25 cellular contexts compared by ENCODE assay signal in the genomic region with DNA sequence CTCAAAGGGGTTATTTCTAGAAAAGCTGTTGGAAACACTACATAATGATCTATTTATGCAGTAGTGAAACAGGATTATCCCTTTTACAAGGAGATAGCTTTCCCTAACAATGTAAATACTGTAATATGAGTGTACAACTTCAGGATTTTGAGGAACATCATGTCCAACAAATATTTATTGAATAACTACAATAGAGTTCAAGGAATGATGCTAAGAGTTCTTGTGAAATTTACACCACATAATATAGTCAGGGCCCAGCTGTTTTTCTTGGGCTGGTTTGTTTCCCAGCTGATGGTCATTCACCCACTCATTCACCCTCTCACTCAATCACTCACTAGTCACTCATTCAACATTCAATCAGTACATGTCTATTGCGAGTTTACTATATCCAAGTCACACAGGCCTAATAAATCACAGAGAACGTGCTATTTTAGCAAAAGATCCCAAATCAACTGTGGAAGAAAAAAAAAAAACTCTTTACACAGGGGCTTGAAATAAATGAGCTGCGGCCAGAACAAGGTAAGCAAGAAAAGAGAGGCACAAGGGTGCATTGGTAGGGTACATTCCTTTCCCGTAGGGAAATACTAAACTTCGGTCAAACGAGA. TPM values are rescaled to one million over a fixed set of nuclear protein-coding genes. Genes with fewer than 3 reads are reported as not detected.
A peak's percentile ranks its signal among the peaks of the same experiment; 100 is the strongest.
DNase-seq lines count a peak whose midpoint lies in the region; ATAC-seq, FAIRE-seq and TF ChIP-seq lines count a peak whose summit lies in the region.
"Had no signal": no experiment of that assay in that cellular context is flagged by ENCODE, and none has a peak within 500 bp of the region (broad histone marks: within the 10 kb centered on the region; RNA-seq: fewer than 3 reads in every experiment).

No MANE protein-coding gene starts in this region.

- no peaks in the 10 kb centered on the region for H3K9me3 Mint-ChIP-seq in osteocyte (ENCODE audit: unreplicated experiment)
- H3K9me3 Mint-ChIP-seq: CD8-positive, alpha-beta T cell had no signal

- H3K4me3 Mint-ChIP-seq in osteocyte (ENCODE audit: unreplicated experiment), result no peak overlapping the region
- H3K4me3 Mint-ChIP-seq: CD8-positive, alpha-beta T cell had no signal

- no peak for DNase-seq in A549 (ENCODE audit: low read depth in 1 of 2, low spot score in 1 of 2)
- DNase-seq in MG63, result peak; percentile 25
- peak; percentile 42 for DNase-seq in fibroblast of gingiva (ENCODE audit: low read depth)
- DNase-seq in osteocyte (ENCODE audit: extremely low spot score, unreplicated experiment), result no peak
- no peak for DNase-seq in GM03348 (ENCODE audit: low spot score)
- DNase-seq in KG1 (lab: John Stamatoyannopoulos, UW), result no peak
- no peak for DNase-seq in iPS-NIHi11 (ENCODE audit: low spot score)
- DNase-seq: AML-193; C1 segment of cervical spinal cord; Calu3; CD8-positive, alpha-beta T cell; DMS153; GDM1; KBM-7; MV-4-11; NCI-H1694 treated with DMSO at 0.1 percent for 48 hours; NCI-H2081 treated with DMSO at 0.1 percent for 48 hours; NCI-H2171 treated with DMSO at 0.1 percent for 48 hours; NCI-H526; OCI-M1; SHP77 had no signal

- POLR2A ChIA-PET in A549 (lab: Yijun Ruan, JAX), result no interaction called here

- H3K27me3 Mint-ChIP-seq in osteocyte (ENCODE audit: unreplicated experiment), result no peaks in the 10 kb centered on the region

- H3K36me3 ChIP-seq in MG63, result no peaks in the 10 kb centered on the region

- 74% methylated on average over 6 of the region's 6 CpGs for WGBS in A549 (ENCODE audit: missing lambda C conversion rate)

- CTCF ChIA-PET in A549 (lab: Yijun Ruan, JAX), result interaction anchor here (0.7 to 1.1 kb wide), 2 partner anchors 10 to 715 kb away, joined by 3 read pairs; no protein-coding TSS in a partner anchor

- TF ChIP-seq CTCF in A549 (IDR thresholded peaks at IDR 0.05) (no peak), osteocyte (IDR thresholded peaks at IDR 0.05) (no peak)

- H3K4me1 ChIP-seq in A549, result peaks cover 13% of the 10 kb centered on the region

- peaks cover 17% of the 10 kb centered on the region for H3K4me1 Mint-ChIP-seq in osteocyte (ENCODE audit: unreplicated experiment)

- ATAC-seq in A549 (no peak), HG02973 (IDR thresholded peaks at IDR 0.05; ENCODE audit: unreplicated experiment) (no peak)
- ATAC-seq: CD8-positive, alpha-beta T cell; HepG2 had no signal

- H3K4me3 ChIP-seq in A549, result no peak overlapping the region
- no peak overlapping the region for H3K4me3 ChIP-seq in MG63

- no peak overlapping the region; a peak in 1 of 6 replicates for H3K27ac ChIP-seq in A549
- H3K27ac ChIP-seq: 22Rv1, HL-60 had no signal

- TF ChIP-seq RAD21 in A549 (conservative IDR thresholded peaks at IDR 0.05 in 1 of 2, IDR thresholded peaks at IDR 0.05 in 1 of 2), result no peak

- no peak for FAIRE-seq in A549 (lab: Jason Lieb, UNC)
- FAIRE-seq: HepG2 had no signal

- no peaks in the 10 kb centered on the region for H3K27me3 ChIP-seq in MG63

- no peaks in the 10 kb centered on the region for H3K36me3 Mint-ChIP-seq in osteocyte (ENCODE audit: unreplicated experiment)
- H3K36me3 Mint-ChIP-seq: CD8-positive, alpha-beta T cell had no signal

- peak overlapping the region; percentile 27; the same call in 2 of the 3 replicates for H3K4me2 ChIP-seq in A549

- TF ChIP-seq EP300 in A549 (IDR thresholded peaks at IDR 0.05), result no peak

- H3K27ac Mint-ChIP-seq in osteocyte (ENCODE audit: unreplicated experiment), result peak overlapping the region; percentile 17
- H3K27ac Mint-ChIP-seq: CD8-positive, alpha-beta T cell had no signal

- H3K9me3 ChIP-seq in A549 (no peaks in the 10 kb centered on the region), MG63 (no peaks in the 10 kb centered on the region; the same call in 1 of the 2 replicates)

- TF ChIP-seq POLR2A in A549 (IDR thresholded peaks at IDR 0.05; ENCODE audit: low read length), result no peak

TF ChIP-seq in A549, 52 proteins besides CTCF, POLR2A, EP300 and RAD21:
- TF ChIP-seq TP53 (CRISPR knock-in tag; IDR thresholded peaks at IDR 0.05), result no peak
- TF ChIP-seq, protein P1, sequence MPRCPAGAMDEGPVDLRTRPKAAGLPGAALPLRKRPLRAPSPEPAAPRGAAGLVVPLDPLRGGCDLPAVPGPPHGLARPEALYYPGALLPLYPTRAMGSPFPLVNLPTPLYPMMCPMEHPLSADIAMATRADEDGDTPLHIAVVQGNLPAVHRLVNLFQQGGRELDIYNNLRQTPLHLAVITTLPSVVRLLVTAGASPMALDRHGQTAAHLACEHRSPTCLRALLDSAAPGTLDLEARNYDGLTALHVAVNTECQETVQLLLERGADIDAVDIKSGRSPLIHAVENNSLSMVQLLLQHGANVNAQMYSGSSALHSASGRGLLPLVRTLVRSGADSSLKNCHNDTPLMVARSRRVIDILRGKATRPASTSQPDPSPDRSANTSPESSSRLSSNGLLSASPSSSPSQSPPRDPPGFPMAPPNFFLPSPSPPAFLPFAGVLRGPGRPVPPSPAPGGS (IDR thresholded peaks at IDR 0.05), result no peak
- no peak for TF ChIP-seq RFX5 (IDR thresholded peaks at IDR 0.05)
- TF ChIP-seq, protein P2, sequence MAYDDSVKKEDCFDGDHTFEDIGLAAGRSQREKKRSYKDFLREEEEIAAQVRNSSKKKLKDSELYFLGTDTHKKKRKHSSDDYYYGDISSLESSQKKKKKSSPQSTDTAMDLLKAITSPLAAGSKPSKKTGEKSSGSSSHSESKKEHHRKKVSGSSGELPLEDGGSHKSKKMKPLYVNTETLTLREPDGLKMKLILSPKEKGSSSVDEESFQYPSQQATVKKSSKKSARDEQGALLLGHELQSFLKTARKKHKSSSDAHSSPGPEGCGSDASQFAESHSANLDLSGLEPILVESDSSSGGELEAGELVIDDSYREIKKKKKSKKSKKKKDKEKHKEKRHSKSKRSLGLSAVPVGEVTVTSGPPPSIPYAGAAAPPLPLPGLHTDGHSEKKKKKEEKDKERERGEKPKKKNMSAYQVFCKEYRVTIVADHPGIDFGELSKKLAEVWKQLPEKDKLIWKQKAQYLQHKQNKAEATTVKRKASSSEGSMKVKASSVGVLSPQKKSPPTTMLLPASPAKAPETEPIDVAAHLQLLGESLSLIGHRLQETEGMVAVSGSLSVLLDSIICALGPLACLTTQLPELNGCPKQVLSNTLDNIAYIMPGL (CRISPR knock-in tag; IDR thresholded peaks at IDR 0.05; ENCODE audit: borderline replicate concordance), result no peak

RNA-seq across cellular contexts. Expression of a gene that starts 12.2 kb away (rescaled TPM):
- polyA plus RNA-seq in A549 (2011; rRNA removed) (49.4 and 61.2 TPM in 2 replicates), A549 (2017; fragmentation: RNase III; extraction: RNeasy Plus Mini Kit Qiagen cat#74134 plus additional on column Dnase treatment) (13.6 to 17.6 TPM (median 15.4 TPM) in 3 replicates)
- polyA plus RNA-seq in A549 (2012; cell fraction: cytosol; rRNA removed), result 5.9 and 6.5 TPM in 2 replicates
- polyA plus RNA-seq in A549 (2012; cell fraction: nucleus; rRNA removed), result 3.5 and 7.2 TPM in 2 replicates
- polyA minus RNA-seq in A549 (2011; rRNA and poly(A)+ RNA removed), result 14.7 and 20.3 TPM in 2 replicates
- total RNA-seq in MG63 (2014; rRNA removed; shearing (Covaris generic); ENCODE audit: low replicate concordance), result 21.5 and 24.4 TPM in 2 replicates
- 16.0 and 16.9 TPM in 2 replicates for total RNA-seq in osteocyte

Comparison
In these comparisons a context has a peak if more than half of its experiments do, and no peak if none do; other contexts are left out.
1. DNase-seq: peak in MG63 (single experiment) and fibroblast of gingiva (single experiment); none in A549 (0 of 2), osteocyte (single experiment), GM03348 (single experiment), KG1 (single experiment) and iPS-NIHi11 (single experiment).